Comparison of ENCODE assay signal across 8 cellular contexts in the genomic region with DNA sequence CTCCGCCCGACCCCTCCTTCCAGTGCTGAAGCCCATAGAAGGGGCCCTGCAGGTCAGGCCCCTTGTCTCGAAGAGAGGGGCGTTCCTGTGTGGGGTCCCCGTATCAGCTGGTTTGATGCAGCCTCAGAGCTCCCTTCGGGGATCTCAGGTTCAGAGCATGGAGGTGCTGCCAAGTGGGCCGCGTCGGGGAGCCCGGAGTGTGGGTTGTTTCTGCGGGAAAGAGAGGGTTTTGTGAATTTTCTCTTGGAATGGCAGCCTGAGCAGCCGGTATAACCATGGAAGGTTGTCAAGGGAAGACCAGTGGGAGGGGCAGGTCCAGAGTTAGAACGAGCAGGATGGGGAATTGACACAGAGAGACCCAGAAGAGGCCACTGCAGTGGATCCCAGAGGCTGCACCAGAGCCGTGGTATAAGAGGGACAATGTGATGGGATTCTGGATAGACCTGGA. TPM values are rescaled to one million over a fixed set of nuclear protein-coding genes. Genes with fewer than 3 reads are reported as not detected.
DNase-seq lines count a peak whose midpoint lies in the region; ATAC-seq, FAIRE-seq and TF ChIP-seq lines count a peak whose summit lies in the region.

No MANE protein-coding gene starts in this region.

- peak overlapping the region; percentile 64 to 89 for H3K27ac ChIP-seq in A549
- H3K27ac ChIP-seq in OCI-LY7 (ENCODE audit: low read depth, low read length, poor library complexity, severe bottlenecking): no peak overlapping the region
- H3K27ac ChIP-seq in duodenal mucosa (ENCODE audit: low read depth, low read length): peak overlapping the region; percentile 94
- H3K27ac ChIP-seq in aorta (ENCODE audit: low read depth in 1 of 2, low read length in 2 of 2): peak overlapping the region; percentile 15 to 37

- ATAC-seq in A549 (no peak; a peak in 2 of 6 replicates), GM19463 (IDR thresholded peaks at IDR 0.05; ENCODE audit: unreplicated experiment) (peak; percentile 8), aorta (ENCODE audit: low FRiP score) (peak; percentile 57)

- peak overlapping the region; percentile 32; the same call in 1 of the 2 replicates for H2AFZ ChIP-seq in OCI-LY7 (ENCODE audit: low read length)

- H3K27ac Mint-ChIP-seq in mesothelial cell of epicardium: peak overlapping the region; percentile 99

- peaks cover 17% of the 10 kb centered on the region for H3K36me3 Mint-ChIP-seq in mesothelial cell of epicardium

- H3K27me3 Mint-ChIP-seq in mesothelial cell of epicardium (ENCODE audit: low read depth): no peaks in the 10 kb centered on the region

- H3K9me3 Mint-ChIP-seq in mesothelial cell of epicardium: no peaks in the 10 kb centered on the region

- no peaks in the 10 kb centered on the region for H4K20me1 ChIP-seq in OCI-LY7 (ENCODE audit: insufficient read depth, low read length)

- POLR2A ChIA-PET in A549 (lab: Yijun Ruan, JAX) (interaction anchor here (1.4 to 2.5 kb wide), 2 partner anchors 13 to 26 kb away, joined by 5 to 12 read pairs; a partner anchor contains a TSS), OCI-LY7 (lab: Charles Lee) (interaction anchor here (1.2 kb wide), 1 partner anchor 26 kb away, joined by 3 read pairs; a partner anchor contains a TSS)

- no peak for TF ChIP-seq CTCF in A549 (IDR thresholded peaks at IDR 0.05)
- no peak for TF ChIP-seq CTCF in OCI-LY7 (conservative IDR thresholded peaks at IDR 0.05; ENCODE audit: low read length)
- no peak for TF ChIP-seq CTCF in mesothelial cell of epicardium (IDR thresholded peaks at IDR 0.05; ENCODE audit: unreplicated experiment)

- H3K4me3 Mint-ChIP-seq in mesothelial cell of epicardium: peak overlapping the region; percentile 89

- H3K4me3 ChIP-seq in A549 (peak overlapping the region; percentile 66), OCI-LY7 (ENCODE audit: low read depth, low read length, poor library complexity, severe bottlenecking) (peak overlapping the region; percentile 83), duodenal mucosa (ENCODE audit: low read depth in 1 of 2, low read length in 2 of 2) (peak overlapping the region; percentile 82 to 91), aorta (ENCODE audit: low read length in 2 of 2) (peak overlapping the region; percentile 67 to 70)

- no peaks in the 10 kb centered on the region for H3K27me3 ChIP-seq in duodenal mucosa (ENCODE audit: control insufficient read depth in 1 of 2, insufficient read depth in 2 of 2, low read length in 2 of 2)
- no peaks in the 10 kb centered on the region for H3K27me3 ChIP-seq in aorta (ENCODE audit: control insufficient read depth in 1 of 2, insufficient read depth in 2 of 2, low read length in 1 of 2)

- no TSS peak for BruUV-seq in OCI-LY7 (replicated peaks; lab: Mats Ljungman, UMichigan)

- H3K36me3 ChIP-seq in OCI-LY7 (ENCODE audit: insufficient read depth, low read length) (peaks cover 9% of the 10 kb centered on the region; the same call in 1 of the 2 replicates), duodenal mucosa (ENCODE audit: control insufficient read depth in 1 of 2, insufficient read depth in 2 of 2, low read length in 2 of 2) (peaks cover under 1 to 7% of the 10 kb centered on the region in 2 donors), aorta (ENCODE audit: control insufficient read depth in 1 of 2, insufficient read depth in 2 of 2, low read length in 1 of 2) (peaks cover 0 to 1% of the 10 kb centered on the region in 2 donors)

- H3K4me1 ChIP-seq in A549 (no peaks in the 10 kb centered on the region), OCI-LY7 (ENCODE audit: insufficient read depth, low read length, poor library complexity, severe bottlenecking) (peaks cover 12% of the 10 kb centered on the region), duodenal mucosa (ENCODE audit: control insufficient read depth in 1 of 2, insufficient read depth in 2 of 2, low read length in 2 of 2) (peaks cover 4 to 6% of the 10 kb centered on the region in 2 donors), aorta (ENCODE audit: control insufficient read depth in 1 of 2, insufficient read depth in 2 of 2, low read length in 2 of 2) (no peaks in the 10 kb centered on the region)

- WGBS in A549 (ENCODE audit: missing lambda C conversion rate): 14% methylated on average over 4 of the region's 14 CpGs
- 1% methylated on average over 14 of the region's 14 CpGs for WGBS in aorta, 2 donors

- H3K79me2 ChIP-seq in OCI-LY7 (ENCODE audit: insufficient read depth, low read depth, low read length): peaks cover 6% of the 10 kb centered on the region; the same call in 1 of the 2 replicates

- TF ChIP-seq EP300 in A549 (IDR thresholded peaks at IDR 0.05): no peak

- H3K4me1 Mint-ChIP-seq in mesothelial cell of epicardium: peaks cover 15% of the 10 kb centered on the region

- DNase-seq in A549 (ENCODE audit: low read depth in 1 of 2, low spot score in 1 of 2) (peak in 1 of 2 experiments; percentile 27), OCI-LY7 (ENCODE audit: low spot score) (peak; percentile 17), mesothelial cell of epicardium (ENCODE audit: low spot score in 2 of 2, unreplicated experiment in 2 of 2) (no peak), aorta (no peak), Kasumi-1 (lab: John Stamatoyannopoulos, UW) (no peak), hippocampal formation (lab: John Stamatoyannopoulos, UW) (no peak)

- H3K9me2 ChIP-seq in OCI-LY7 (ENCODE audit: insufficient read depth, low read length): no peaks in the 10 kb centered on the region

- TF ChIP-seq POLR2A in A549 (IDR thresholded peaks at IDR 0.05; ENCODE audit: low read length): no peak

- FAIRE-seq in A549 (lab: Jason Lieb, UNC): no peak

- intact Hi-C loops in OCI-LY7 (cut with micrococcal nuclease; ENCODE audit: unreplicated experiment): loop anchor here (1.0 kb wide), 1 partner anchor 26 kb away; a partner anchor contains a TSS
- intact Hi-C loops in aorta (cut with DNase I): no loop called here

- CTCF ChIA-PET in A549 (lab: Yijun Ruan, JAX) (interaction anchor here (0.8 to 1.6 kb wide), 2 partner anchors 30 to 102 kb away, joined by 3 read pairs; no protein-coding TSS in a partner anchor), OCI-LY7 (lab: Charles Lee; ENCODE audit: unreplicated experiment) (interaction anchor here (0.6 kb wide), 1 partner anchor 124 kb away, joined by 4 read pairs; a partner anchor contains a TSS)

- TF ChIP-seq RAD21 in A549 (conservative IDR thresholded peaks at IDR 0.05 in 1 of 2, IDR thresholded peaks at IDR 0.05 in 1 of 2): no peak

- H3K4me2 ChIP-seq in A549 (peak overlapping the region; percentile 64), OCI-LY7 (ENCODE audit: low read length) (peak overlapping the region; percentile 92)

- peak overlapping the region; percentile 64 to 68 for H3K9ac ChIP-seq in duodenal mucosa (ENCODE audit: low read depth in 1 of 2, low read length in 2 of 2)

- peaks cover 95% of the 10 kb centered on the region for H3K9me3 ChIP-seq in A549
- no peaks in the 10 kb centered on the region for H3K9me3 ChIP-seq in OCI-LY7 (ENCODE audit: low read length)
- H3K9me3 ChIP-seq in duodenal mucosa (ENCODE audit: control insufficient read depth in 1 of 2, low read length in 2 of 2): peaks cover 10 to 12% of the 10 kb centered on the region in 2 donors
- peaks cover 5% of the 10 kb centered on the region for H3K9me3 ChIP-seq in aorta (ENCODE audit: control insufficient read depth, low read length)

RNA-seq across cellular contexts. Expression of a gene that starts 0.4 kb away (rescaled TPM):
- polyA plus RNA-seq in A549 (2011; rRNA removed) (25.1 and 27.8 TPM in 2 replicates), A549 (2017; fragmentation: RNase III; extraction: RNeasy Plus Mini Kit Qiagen cat#74134 plus additional on column Dnase treatment) (12.2 to 15.7 TPM (median 14.5 TPM) in 3 replicates), aorta (10 to 100 TPM; 17.9 to 28.2 TPM)
- polyA plus RNA-seq in A549 (2012; cell fraction: cytosol; rRNA removed): 12.2 and 12.4 TPM in 2 replicates
- polyA plus RNA-seq in A549 (2012; cell fraction: nucleus; rRNA removed): 6.4 and 9.2 TPM in 2 replicates
- 7.9 and 10.6 TPM in 2 replicates for polyA minus RNA-seq in A549 (2011; rRNA and poly(A)+ RNA removed)
- total RNA-seq in OCI-LY7 (2014; rRNA removed; shearing (Covaris generic)): 12.7 and 19.3 TPM in 2 replicates
- total RNA-seq in OCI-LY7 (2022) (8.7 and 9.8 TPM in 2 replicates), mesothelial cell of epicardium (10.3 to 12.4 TPM (median 12.2 TPM) in 3 replicates), aorta (10 to 100 TPM in 1 of 2 donors, 1 to 10 TPM in 1; 8.3 to 13.4 TPM)

RNA-seq across cellular contexts. Expression of a gene that starts 0.4 kb away (rescaled TPM):
- polyA plus RNA-seq in A549 (2011; rRNA removed) (2.9 TPM in 2 replicates), A549 (2017; fragmentation: RNase III; extraction: RNeasy Plus Mini Kit Qiagen cat#74134 plus additional on column Dnase treatment) (1.7 to 2.1 TPM (median 2.0 TPM) in 3 replicates), aorta (1 to 10 TPM; 1.8 to 2.6 TPM)
- 0.36 and 0.52 TPM in 2 replicates for polyA plus RNA-seq in A549 (2012; cell fraction: cytosol; rRNA removed)
- polyA plus RNA-seq in A549 (2012; cell fraction: nucleus; rRNA removed): 0.73 and 1.0 TPM in 2 replicates
- 3.4 and 10.5 TPM in 2 replicates for polyA minus RNA-seq in A549 (2011; rRNA and poly(A)+ RNA removed)
- total RNA-seq in OCI-LY7 (2014; rRNA removed; shearing (Covaris generic)): 2.8 and 3.9 TPM in 2 replicates
- total RNA-seq in OCI-LY7 (2022) (4.5 and 4.8 TPM in 2 replicates), mesothelial cell of epicardium (3.9 to 6.8 TPM (median 4.7 TPM) in 3 replicates), aorta (1 to 10 TPM; 2.6 to 2.7 TPM)

RNA-seq across cellular contexts. Expression of a gene that starts 12.7 kb away (rescaled TPM):
- polyA plus RNA-seq in A549 (2011; rRNA removed): 4.8 and 5.5 TPM in 2 replicates
- polyA plus RNA-seq in A549 (2012; cell fraction: cytosol; rRNA removed): 0.94 and 1.3 TPM in 2 replicates
- polyA plus RNA-seq in A549 (2012; cell fraction: nucleus; rRNA removed): 0.91 and 1.3 TPM in 2 replicates
- polyA plus RNA-seq in A549 (2017; fragmentation: RNase III; extraction: RNeasy Plus Mini Kit Qiagen cat#74134 plus additional on column Dnase treatment): 2.1 to 2.3 TPM (median 2.3 TPM) in 3 replicates
- 9.0 and 10.3 TPM in 2 replicates for polyA minus RNA-seq in A549 (2011; rRNA and poly(A)+ RNA removed)
- 5.0 and 6.8 TPM in 2 replicates for total RNA-seq in OCI-LY7 (2014; rRNA removed; shearing (Covaris generic))
- total RNA-seq in OCI-LY7 (2022): 5.8 and 6.8 TPM in 2 replicates
- total RNA-seq in mesothelial cell of epicardium: 12.2 to 13.6 TPM (median 13.2 TPM) in 3 replicates
- 10 to 100 TPM in 1 of 2 donors, 1 to 10 TPM in 1; 9.7 to 11.0 TPM for total RNA-seq in aorta
- polyA plus RNA-seq in aorta: 1 to 10 TPM; 1.8 to 4.5 TPM

RNA-seq across cellular contexts. Expression of a gene that starts 25.9 kb away (rescaled TPM):
- polyA plus RNA-seq in A549 (2011; rRNA removed) (9.6 and 11.3 TPM in 2 replicates), A549 (2017; fragmentation: RNase III; extraction: RNeasy Plus Mini Kit Qiagen cat#74134 plus additional on column Dnase treatment) (6.4 to 8.4 TPM (median 7.4 TPM) in 3 replicates), aorta (1 to 10 TPM; 2.3 to 7.1 TPM)
- polyA plus RNA-seq in A549 (2012; cell fraction: cytosol; rRNA removed): 3.4 and 5.1 TPM in 2 replicates
- 4.7 and 11.0 TPM in 2 replicates for polyA plus RNA-seq in A549 (2012; cell fraction: nucleus; rRNA removed)
- polyA minus RNA-seq in A549 (2011; rRNA and poly(A)+ RNA removed): 18.7 and 24.9 TPM in 2 replicates
- 18.9 and 23.9 TPM in 2 replicates for total RNA-seq in OCI-LY7 (2014; rRNA removed; shearing (Covaris generic))
- total RNA-seq in OCI-LY7 (2022) (41.8 and 42.4 TPM in 2 replicates), mesothelial cell of epicardium (39.1 to 41.1 TPM (median 40.5 TPM) in 3 replicates), aorta (10 to 100 TPM; 23.4 to 29.0 TPM)

RNA-seq across cellular contexts. Expression of a gene that starts 43.5 kb away (rescaled TPM):
- 3.9 and 4.4 TPM in 2 replicates for polyA plus RNA-seq in A549 (2011; rRNA removed)
- 0.77 and 1.0 TPM in 2 replicates for polyA plus RNA-seq in A549 (2012; cell fraction: cytosol; rRNA removed)
- 0.47 and 1.0 TPM in 2 replicates for polyA plus RNA-seq in A549 (2012; cell fraction: nucleus; rRNA removed)
- polyA plus RNA-seq in A549 (2017; fragmentation: RNase III; extraction: RNeasy Plus Mini Kit Qiagen cat#74134 plus additional on column Dnase treatment): 1.4 to 1.5 TPM (median 1.4 TPM) in 3 replicates
- 11.8 TPM in 2 replicates for polyA minus RNA-seq in A549 (2011; rRNA and poly(A)+ RNA removed)
- total RNA-seq in OCI-LY7 (2014; rRNA removed; shearing (Covaris generic)): 11.5 and 14.6 TPM in 2 replicates
- total RNA-seq in OCI-LY7 (2022): 9.4 and 10.9 TPM in 2 replicates
- total RNA-seq in mesothelial cell of epicardium: 11.7 to 12.1 TPM (median 12.0 TPM) in 3 replicates
- 1 to 10 TPM; 8.2 to 8.9 TPM for total RNA-seq in aorta
- 1 to 10 TPM in 1 of 2 donors, under 1 TPM in 1; 0.38 to 1.7 TPM for polyA plus RNA-seq in aorta

Comparison
In these comparisons a context has a peak if more than half of its experiments do, and no peak if none do; other contexts are left out.
1. ATAC-seq: peak in GM19463 (single experiment) and aorta (single experiment); none in A549 (0 of 2).
2. Peak in every context shown above with its lines, with median percentiles within 50 percentile points of each other: H3K4me3 ChIP-seq.